In genomic region chr2:9813312-9814128, GRCh38 we compare ENCODE assay signal across 8 cellular contexts. TPM values are rescaled to one million over a fixed set of nuclear protein-coding genes. Genes with fewer than 3 reads are reported as not detected.
A peak's percentile ranks its signal among the peaks of the same experiment; 100 is the strongest.
DNase-seq lines count a peak whose midpoint lies in the region; ATAC-seq, FAIRE-seq and TF ChIP-seq lines count a peak whose summit lies in the region.

No MANE protein-coding gene starts in this region.

- intact Hi-C loops in breast epithelium (cut with DNase I; ENCODE audit: low total_unique reads), result loop anchor here (10.0 kb wide), 1 partner anchor 141 kb away; the partner anchor contains the start of gene GRHL1

- TF ChIP-seq CTCF in VCaP (conservative IDR thresholded peaks at IDR 0.05), result peak; percentile 88
- peak; percentile 77 to 92 (median 78) for TF ChIP-seq CTCF in breast epithelium (IDR thresholded peaks at IDR 0.05)
- peak in 2 of 3 experiments; percentile 90 to 95 for TF ChIP-seq CTCF in keratinocyte (optimal IDR thresholded peaks at IDR 0.05 in 1 of 3, IDR thresholded peaks at IDR 0.05 in 1 of 3, conservative IDR thresholded peaks at IDR 0.05 in 1 of 3; ENCODE audit: extremely low read depth in 1 of 3, insufficient read depth in 2 of 3, low read length in 3 of 3)

- H3K27ac ChIP-seq in VCaP, result no peak overlapping the region
- H3K27ac ChIP-seq in breast epithelium, result no peak overlapping the region
- H3K27ac ChIP-seq in keratinocyte (ENCODE audit: control insufficient read depth, insufficient read depth, low read length), result no peak overlapping the region

- ATAC-seq in GM19463 (IDR thresholded peaks at IDR 0.05; ENCODE audit: unreplicated experiment), result peak; percentile 48

- H4K20me1 ChIP-seq in keratinocyte (ENCODE audit: control insufficient read depth, extremely low read depth, insufficient read depth, low read length), result no peaks in the 10 kb centered on the region

- FAIRE-seq in keratinocyte (lab: Jason Lieb, UNC), result no peak

- H3K4me2 ChIP-seq in keratinocyte (ENCODE audit: control insufficient read depth, extremely low read depth, insufficient read depth, low read depth, low read length), result peak overlapping the region; percentile 29

- TF ChIP-seq POLR2A in breast epithelium (IDR thresholded peaks at IDR 0.05), result no peak

- no peaks in the 10 kb centered on the region for H3K36me3 ChIP-seq in breast epithelium
- H3K36me3 ChIP-seq in keratinocyte (ENCODE audit: control insufficient read depth in 2 of 2, extremely low read depth in 1 of 2, insufficient read depth in 2 of 2, low read length in 2 of 2), result no peaks in the 10 kb centered on the region

- H3K27me3 ChIP-seq in breast epithelium, result no peaks in the 10 kb centered on the region
- no peaks in the 10 kb centered on the region for H3K27me3 ChIP-seq in keratinocyte (ENCODE audit: control insufficient read depth, extremely low read depth, insufficient read depth, low read length)

- H3K9ac ChIP-seq in keratinocyte (ENCODE audit: control insufficient read depth, extremely low read depth, insufficient read depth, low read length), result peak overlapping the region; percentile 15

- H3K4me3 ChIP-seq in breast epithelium (peak overlapping the region in 2 of 3 donors; percentile 17 to 48), keratinocyte (ENCODE audit: control insufficient read depth in 2 of 3, extremely low read depth in 1 of 3, insufficient read depth in 2 of 3, low read depth in 1 of 3, low read length in 3 of 3) (no peak overlapping the region)

- H3K4me1 ChIP-seq in breast epithelium (peaks cover 3 to 7% of the 10 kb centered on the region in 2 donors), keratinocyte (ENCODE audit: control insufficient read depth, extremely low read depth, insufficient read depth, low read length) (peaks cover 43% of the 10 kb centered on the region)

- H3K79me2 ChIP-seq in keratinocyte (ENCODE audit: control insufficient read depth, insufficient read depth, low read length), result no peaks in the 10 kb centered on the region

- H3K9me1 ChIP-seq in keratinocyte (ENCODE audit: control insufficient read depth, extremely low read depth, insufficient read depth, low read length), result no peaks in the 10 kb centered on the region

- H3K9me3 ChIP-seq in breast epithelium (no peaks in the 10 kb centered on the region), keratinocyte (ENCODE audit: control insufficient read depth, low read depth, low read length) (no peaks in the 10 kb centered on the region)

- DNase-seq in Ammon's horn (ENCODE audit: low spot score), result peak; percentile 71
- DNase-seq in NCI-H1694 (lab: John Stamatoyannopoulos, UW), result peak; percentile 94
- DNase-seq in breast epithelium (ENCODE audit: low spot score in 2 of 2), result peak in 1 of 2 donors; percentile 69
- DNase-seq in keratinocyte (ENCODE audit: low read depth, low spot score), result no peak
- peak; percentile 63 to 71 for DNase-seq in stimulated activated CD4-positive, alpha-beta T cell treated with anti-CD3 and anti-CD28 coated beads, Interleukin-1b, Interleukin-23, amount 100 ng/mL, for 4 hours (ENCODE audit: low read depth in 2 of 2)
- DNase-seq in GF-D8 (lab: John Stamatoyannopoulos, UW), result no peak

- dilution Hi-C loops in keratinocyte (cut with MboI; ENCODE audit: extremely low pct_ligation_motif_present, low sequenced_read_pairs), result no loop called here

- peak overlapping the region; percentile 77 for H2AFZ ChIP-seq in keratinocyte (ENCODE audit: control insufficient read depth, low read length)

RNA-seq across cellular contexts. Expression of gene TAF1B, which starts 29.8 kb away (rescaled TPM):
- 10 to 100 TPM; 17.0 to 21.6 (median 20.3) TPM for total RNA-seq in breast epithelium
- polyA plus RNA-seq in keratinocyte, result 10.2 to 16.5 TPM (median 13.2 TPM) in 3 replicates
- 5.4 TPM for polyA plus RNA-seq in keratinocyte (2011; ENCODE audit: low read depth)
- polyA plus RNA-seq in keratinocyte (2011; cell fraction: cytosol; rRNA removed), result 7.1 and 14.3 TPM in 2 replicates
- 17.5 and 18.6 TPM in 2 replicates for polyA plus RNA-seq in keratinocyte (2011; cell fraction: nucleus; rRNA removed)
- polyA plus RNA-seq in keratinocyte (2012; ENCODE audit: low replicate concordance), result 7.3 and 12.9 TPM in 2 replicates
- 9.2 to 20.1 TPM (median 13.9 TPM) in 3 replicates for polyA minus RNA-seq in keratinocyte
- 15.3 TPM for polyA minus RNA-seq in keratinocyte (2011; cell fraction: cytosol; rRNA and poly(A)+ RNA removed)
- 13.8 and 30.7 TPM in 2 replicates for polyA minus RNA-seq in keratinocyte (2011; cell fraction: nucleus; rRNA and poly(A)+ RNA removed)

Comparison
In these comparisons a context has a peak if more than half of its experiments do, and no peak if none do; other contexts are left out.
1. DNase-seq: peak in Ammon's horn (single experiment), NCI-H1694 (single experiment) and stimulated activated CD4-positive, alpha-beta T cell treated with anti-CD3 and anti-CD28 coated beads, Interleukin-1b, Interleukin-23, amount 100 ng/mL, for 4 hours (2 of 2); none in keratinocyte (single experiment) and GF-D8 (single experiment).
2. H3K4me3 ChIP-seq: peak in breast epithelium (2 of 3); none in keratinocyte (0 of 3).
3. Peak in every context shown above with its lines, with median percentiles within 50 percentile points of each other: CTCF ChIP-seq.